In genomic region chrX:70172964-70173363, GRCh38 we compare ENCODE assay signal across 1 cellular context.
TF ChIP-seq lines count a peak whose summit lies in the region.

No MANE protein-coding gene starts in this region.

TF ChIP-seq in IMR-90, 13 proteins besides CTCF, POLR2A, EP300 and RAD21:
- TF ChIP-seq NFE2L2 (IDR thresholded peaks at IDR 0.05; ENCODE audit: low read depth, low read length), result no peak
- no peak for TF ChIP-seq MAFK (IDR thresholded peaks at IDR 0.05; ENCODE audit: low read depth, low read length)
- TF ChIP-seq MXI1 (IDR thresholded peaks at IDR 0.05; ENCODE audit: borderline replicate concordance, low read depth, low read length), result no peak
- TF ChIP-seq USF2 (IDR thresholded peaks at IDR 0.05; ENCODE audit: low read depth, low read length), result no peak
- no peak for TF ChIP-seq RCOR1 (IDR thresholded peaks at IDR 0.05; ENCODE audit: insufficient replicate concordance, low read length)
